ENCODE assay signal across 1 cellular context in the genomic region with DNA sequence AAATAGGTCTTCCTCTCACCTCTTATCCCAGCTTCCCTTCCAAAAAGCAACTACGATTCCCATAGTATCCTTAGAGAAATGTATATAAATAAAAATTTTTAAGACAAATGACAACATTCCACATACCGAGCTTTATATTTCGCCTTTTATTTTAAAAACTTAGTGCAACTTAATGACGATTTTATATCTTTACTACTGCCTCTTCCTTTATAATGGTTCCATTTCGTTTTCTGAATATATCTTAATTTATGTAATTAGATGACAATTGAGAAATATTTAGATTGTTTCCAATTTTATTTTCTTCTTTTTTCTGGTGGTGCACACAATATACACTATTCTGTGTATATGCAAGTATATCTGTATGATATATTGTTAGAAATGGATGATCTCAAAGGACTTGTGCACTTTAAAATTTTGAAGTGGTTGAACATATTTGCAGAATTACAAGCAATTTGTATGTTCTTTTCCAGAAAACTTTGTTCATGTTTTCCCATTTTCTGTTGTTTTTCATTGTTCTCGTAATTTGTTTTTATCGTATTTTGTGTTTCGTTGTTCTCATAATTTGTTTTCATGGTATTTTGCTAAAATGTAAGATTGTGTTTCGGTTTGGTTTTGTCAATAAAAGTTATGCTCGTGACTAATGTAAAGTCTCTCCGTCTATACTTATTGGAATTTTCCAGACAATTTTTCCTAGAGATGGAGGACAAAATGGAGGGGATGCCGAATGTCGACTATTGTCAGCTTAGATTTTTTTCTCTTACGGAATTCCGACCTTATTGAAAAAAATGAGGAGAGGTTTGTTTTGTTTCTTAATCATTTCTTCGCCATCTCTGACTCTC.
TF ChIP-seq lines count a peak whose summit lies in the region.

No MANE protein-coding gene starts in this region.

TF ChIP-seq in GM12878, 131 proteins besides CTCF, POLR2A, EP300 and RAD21:
- TF ChIP-seq, protein P1, sequence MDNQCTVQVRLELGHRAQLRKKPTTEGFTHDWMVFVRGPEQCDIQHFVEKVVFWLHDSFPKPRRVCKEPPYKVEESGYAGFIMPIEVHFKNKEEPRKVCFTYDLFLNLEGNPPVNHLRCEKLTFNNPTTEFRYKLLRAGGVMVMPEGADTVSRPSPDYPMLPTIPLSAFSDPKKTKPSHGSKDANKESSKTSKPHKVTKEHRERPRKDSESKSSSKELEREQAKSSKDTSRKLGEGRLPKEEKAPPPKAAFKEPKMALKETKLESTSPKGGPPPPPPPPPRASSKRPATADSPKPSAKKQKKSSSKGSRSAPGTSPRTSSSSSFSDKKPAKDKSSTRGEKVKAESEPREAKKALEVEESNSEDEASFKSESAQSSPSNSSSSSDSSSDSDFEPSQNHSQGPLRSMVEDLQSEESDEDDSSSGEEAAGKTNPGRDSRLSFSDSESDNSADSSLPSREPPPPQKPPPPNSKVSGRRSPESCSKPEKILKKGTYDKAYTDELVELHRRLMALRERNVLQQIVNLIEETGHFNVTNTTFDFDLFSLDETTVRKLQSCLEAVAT (IDR thresholded peaks at IDR 0.05) = no peak
- TF ChIP-seq BMI1 (IDR thresholded peaks at IDR 0.05; ENCODE audit: borderline replicate concordance) (peak; percentile 53), NRF1 (conservative IDR thresholded peaks at IDR 0.05; ENCODE audit: low read depth, low read length) (no peak), EZH2 (IDR thresholded peaks at IDR 0.05; ENCODE audit: borderline replicate concordance, control insufficient read depth, low read depth, low read length) (0 out of 2 replicates have a peak, but pooled peaks have one; percentile 32)
TF ChIP-seq in GM12878: peak in this region for 2.
